In the genomic region with DNA sequence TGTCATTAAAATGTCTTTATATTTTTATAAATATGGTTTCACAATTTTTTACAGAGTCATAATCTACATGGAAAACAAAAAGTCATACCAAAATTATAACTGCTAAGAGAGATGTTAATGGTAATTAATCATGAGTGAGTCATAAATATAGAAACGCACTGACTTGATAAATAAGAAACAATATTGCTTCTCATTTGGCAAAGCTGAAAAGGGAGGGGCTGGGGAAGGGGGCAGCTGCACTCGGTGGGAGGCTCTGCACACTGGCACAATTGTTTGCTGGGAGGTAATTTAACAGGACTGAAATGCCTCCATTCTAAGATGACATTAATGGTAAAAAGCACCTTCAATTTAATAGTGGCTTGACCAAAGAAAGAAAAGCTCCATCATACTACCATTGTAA, we compare ENCODE assay signal across 22 cellular contexts.
DNase-seq lines count a peak whose midpoint lies in the region; ATAC-seq, FAIRE-seq and TF ChIP-seq lines count a peak whose summit lies in the region.
"Had no signal": no experiment of that assay in that cellular context is flagged by ENCODE, and none has a peak within 500 bp of the region (broad histone marks: within the 10 kb centered on the region; RNA-seq: fewer than 3 reads in every experiment).

No MANE protein-coding gene starts in this region.

- no peaks in the 10 kb centered on the region for H3K27me3 ChIP-seq in ACC112 (ENCODE audit: insufficient read depth, low read length)
- H3K27me3 ChIP-seq in adipocyte (replicated peaks; ENCODE audit: control insufficient read depth, insufficient read depth, low read length) = no peaks in the 10 kb centered on the region
- H3K27me3 ChIP-seq in esophagus squamous epithelium = no peaks in the 10 kb centered on the region
- H3K27me3 ChIP-seq: cardiac muscle cell, upper lobe of right lung had no signal

- no peak overlapping the region for H3K4me3 ChIP-seq in ACC112 (ENCODE audit: low read depth, low read length)
- H3K4me3 ChIP-seq in adipocyte (ENCODE audit: low read length) = no peak overlapping the region
- H3K4me3 ChIP-seq in esophagus squamous epithelium = no peak overlapping the region
- H3K4me3 ChIP-seq: cardiac muscle cell, upper lobe of right lung had no signal

- FAIRE-seq in islet of Langerhans (lab: Jason Lieb, UNC) = peak; percentile 30
- FAIRE-seq: HepG2 had no signal

- H3K9me3 ChIP-seq in adipocyte (ENCODE audit: control insufficient read depth, low read length) (peaks cover 14% of the 10 kb centered on the region), esophagus squamous epithelium (peaks cover 0 to 8% (median 2%) of the 10 kb centered on the region in 3 donors)
- H3K9me3 ChIP-seq: upper lobe of right lung had no signal

- H3K79me2 ChIP-seq in ACC112 (ENCODE audit: control insufficient read depth, insufficient read depth, low read length, unreplicated experiment) = no peaks in the 10 kb centered on the region

- H3K36me3 ChIP-seq in ACC112 (ENCODE audit: insufficient read depth, low read length) (no peaks in the 10 kb centered on the region), adipocyte (ENCODE audit: control insufficient read depth, insufficient read depth, low read length, severe bottlenecking) (no peaks in the 10 kb centered on the region), esophagus squamous epithelium (no peaks in the 10 kb centered on the region)
- H3K36me3 ChIP-seq: cardiac muscle cell, upper lobe of right lung had no signal

- H3K27ac Mint-ChIP-seq in activated T-helper 2 cell treated with anti-CD3 and anti-CD28 coated beads, Interferon-gamma antibody, Interleukin-2, Interleukin-4, amounts not matched to agents 10 μg/mL and 5 μg/mL and 100 μg/mL, durations not matched to agents 14 hours and 24 hours and 36 hours = no peak overlapping the region
- H3K27ac Mint-ChIP-seq: activated naive CD4-positive, alpha-beta T cell treated with anti-CD3 and anti-CD28 coated beads, Interleukin-2, amount 50 U/mL, for 72 hours; CD4-positive, alpha-beta memory T cell; stimulated activated naive CD8-positive, alpha-beta T cell treated with anti-CD3 and anti-CD28 coated beads, Interleukin-15, Interleukin-2, amounts not matched to agents 100 ng/mL and 50 ng/mL, for 24 hours had no signal

- H3K27ac ChIP-seq in ACC112 (ENCODE audit: low read depth, low read length) (peak overlapping the region; percentile 91), esophagus squamous epithelium (peak overlapping the region in 2 of 4 donors; percentile 19 to 36)
- H3K27ac ChIP-seq: upper lobe of right lung had no signal

- ATAC-seq in HG03175 (IDR thresholded peaks at IDR 0.05; ENCODE audit: unreplicated experiment) = peak; percentile 8
- ATAC-seq in GM18873 (IDR thresholded peaks at IDR 0.05; ENCODE audit: low FRiP score, unreplicated experiment) = no peak
- ATAC-seq: activated naive CD4-positive, alpha-beta T cell treated with anti-CD3 and anti-CD28 coated beads, Interleukin-2, amount 50 U/mL, for 72 hours; HepG2; left colon; right cardiac atrium; upper lobe of right lung had no signal

- H3K9ac ChIP-seq in adipocyte (ENCODE audit: low read length) = peak overlapping the region; percentile 2

- no peaks in the 10 kb centered on the region for H3K36me3 Mint-ChIP-seq in activated T-helper 2 cell treated with anti-CD3 and anti-CD28 coated beads, Interferon-gamma antibody, Interleukin-2, Interleukin-4, amounts not matched to agents 10 μg/mL and 5 μg/mL and 100 μg/mL, durations not matched to agents 14 hours and 24 hours and 36 hours (ENCODE audit: low read depth)
- H3K36me3 Mint-ChIP-seq: activated naive CD4-positive, alpha-beta T cell treated with anti-CD3 and anti-CD28 coated beads, Interleukin-2, amount 50 U/mL, for 72 hours; CD4-positive, alpha-beta memory T cell had no signal

- peaks cover 26% of the 10 kb centered on the region for H3K4me1 ChIP-seq in ACC112 (ENCODE audit: control insufficient read depth, insufficient read depth, low read length, unreplicated experiment)
- peaks cover 26% of the 10 kb centered on the region for H3K4me1 ChIP-seq in adipocyte (ENCODE audit: control insufficient read depth, insufficient read depth, low read length)
- peaks cover 0 to 25% (median 6%) of the 10 kb centered on the region in 3 donors for H3K4me1 ChIP-seq in esophagus squamous epithelium
- H3K4me1 ChIP-seq: upper lobe of right lung had no signal

- no peak for TF ChIP-seq CTCF in esophagus squamous epithelium (IDR thresholded peaks at IDR 0.05)

- no peaks in the 10 kb centered on the region for H3K4me1 Mint-ChIP-seq in activated T-helper 2 cell treated with anti-CD3 and anti-CD28 coated beads, Interferon-gamma antibody, Interleukin-2, Interleukin-4, amounts not matched to agents 10 μg/mL and 5 μg/mL and 100 μg/mL, durations not matched to agents 14 hours and 24 hours and 36 hours (ENCODE audit: low read depth)
- H3K4me1 Mint-ChIP-seq: CD4-positive, alpha-beta memory T cell had no signal

- DNase-seq in adipocyte (ENCODE audit: low read depth) = no peak
- no peak for DNase-seq in activated T-helper 2 cell treated with anti-CD3 and anti-CD28 coated beads, Interferon-gamma antibody, Interleukin-2, Interleukin-4, amounts not matched to agents 10 μg/mL and 5 μg/mL and 100 μg/mL, durations not matched to agents 14 hours and 24 hours and 36 hours (ENCODE audit: low spot score)
- DNase-seq in T1000 (lab: John Stamatoyannopoulos, UW) = no peak
- no peak for DNase-seq in esophagus squamous epithelium (lab: John Stamatoyannopoulos, UW)
- DNase-seq: activated CD4-positive, alpha-beta T cell treated with anti-CD3 and anti-CD28 coated beads, Interleukin-2, amount 50 U/mL, for 4 hours; activated T-cell treated with anti-CD3 and anti-CD28 coated beads, Interleukin-2, amount 50 U/mL, for 1 hour; CD4-positive, alpha-beta memory T cell; effector memory CD4-positive, alpha-beta T cell; left colon; midbrain; NCI-H2081 treated with DMSO at 0.1 percent for 48 hours; NCI-H510A; right cardiac atrium; upper lobe of right lung had no signal

- H2AFZ ChIP-seq in ACC112 (ENCODE audit: low read length, unreplicated experiment) = peak overlapping the region; percentile 13

- no peaks in the 10 kb centered on the region for H3K9me3 Mint-ChIP-seq in activated T-helper 2 cell treated with anti-CD3 and anti-CD28 coated beads, Interferon-gamma antibody, Interleukin-2, Interleukin-4, amounts not matched to agents 10 μg/mL and 5 μg/mL and 100 μg/mL, durations not matched to agents 14 hours and 24 hours and 36 hours
- H3K9me3 Mint-ChIP-seq: activated naive CD4-positive, alpha-beta T cell treated with anti-CD3 and anti-CD28 coated beads, Interleukin-2, amount 50 U/mL, for 72 hours; stimulated activated naive CD8-positive, alpha-beta T cell treated with anti-CD3 and anti-CD28 coated beads, Interleukin-15, Interleukin-2, amounts not matched to agents 100 ng/mL and 50 ng/mL, for 24 hours had no signal

- no peak overlapping the region for H3K4me3 Mint-ChIP-seq in activated T-helper 2 cell treated with anti-CD3 and anti-CD28 coated beads, Interferon-gamma antibody, Interleukin-2, Interleukin-4, amounts not matched to agents 10 μg/mL and 5 μg/mL and 100 μg/mL, durations not matched to agents 14 hours and 24 hours and 36 hours (ENCODE audit: low read depth)
- H3K4me3 Mint-ChIP-seq: CD4-positive, alpha-beta memory T cell; stimulated activated naive CD8-positive, alpha-beta T cell treated with anti-CD3 and anti-CD28 coated beads, Interleukin-15, Interleukin-2, amounts not matched to agents 100 ng/mL and 50 ng/mL, for 24 hours had no signal

- WGBS in esophagus squamous epithelium, 2 donors = 29 to 42% methylated on average over 2 of the region's 2 CpGs

- peaks cover 1% of the 10 kb centered on the region for H3K27me3 Mint-ChIP-seq in activated T-helper 2 cell treated with anti-CD3 and anti-CD28 coated beads, Interferon-gamma antibody, Interleukin-2, Interleukin-4, amounts not matched to agents 10 μg/mL and 5 μg/mL and 100 μg/mL, durations not matched to agents 14 hours and 24 hours and 36 hours (ENCODE audit: low read depth)
- H3K27me3 Mint-ChIP-seq: stimulated activated naive CD8-positive, alpha-beta T cell treated with anti-CD3 and anti-CD28 coated beads, Interleukin-15, Interleukin-2, amounts not matched to agents 100 ng/mL and 50 ng/mL, for 24 hours had no signal

- intact Hi-C loops in activated T-helper 2 cell treated with anti-CD3 and anti-CD28 coated beads, Interferon-gamma antibody, Interleukin-2, Interleukin-4, amounts not matched to agents 10 μg/mL and 5 μg/mL and 100 μg/mL, durations not matched to agents 14 hours and 24 hours and 36 hours (cut with micrococcal nuclease) = no loop called here
- intact Hi-C loops in esophagus squamous epithelium (cut with DNase I) = no loop called here

- TF ChIP-seq POLR2A in esophagus squamous epithelium (IDR thresholded peaks at IDR 0.05) = no peak
